17 cellular contexts compared by ENCODE assay signal in the genomic region with DNA sequence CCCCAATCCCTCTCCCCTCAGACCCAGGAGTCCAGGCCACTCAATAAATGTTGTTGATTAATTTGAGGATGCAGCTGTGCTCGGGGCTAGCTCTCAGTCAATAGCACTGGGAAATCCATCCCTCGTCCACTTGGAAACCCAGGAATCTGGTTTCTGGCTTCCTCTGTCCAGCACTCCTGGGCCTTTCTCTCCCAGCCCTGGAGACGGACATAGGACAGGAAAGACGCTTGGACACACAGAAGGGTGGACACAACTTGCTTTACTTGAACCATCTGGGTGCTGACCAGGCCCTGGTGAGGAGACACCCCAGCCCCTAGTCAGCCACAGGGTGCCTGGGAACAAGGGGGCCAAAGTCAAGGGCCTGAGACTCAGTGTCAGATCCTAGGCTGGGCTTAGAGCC. TPM values are rescaled to one million over a fixed set of nuclear protein-coding genes. Genes with fewer than 3 reads are reported as not detected.
"Had no signal": no experiment of that assay in that cellular context is flagged by ENCODE, and none has a peak within 500 bp of the region (broad histone marks: within the 10 kb centered on the region; RNA-seq: fewer than 3 reads in every experiment).

No MANE protein-coding gene starts in this region.

- ATAC-seq: activated CD4-positive, CD25-positive, alpha-beta regulatory T cell treated with anti-CD3 and anti-CD28 coated beads, Interleukin-2, amount 50 U/mL, for 24 hours; activated CD8-positive, alpha-beta memory T cell treated with anti-CD3 and anti-CD28 coated beads, Interleukin-2, amount 10 ng/mL, durations not matched to agents 7 days and 5 days; naive thymus-derived CD4-positive, alpha-beta T cell; T-helper 17 cell had no signal

- FAIRE-seq: islet of Langerhans had no signal

- H3K27ac ChIP-seq: esophagus squamous epithelium had no signal

- H3K36me3 ChIP-seq: esophagus squamous epithelium had no signal

- H3K27ac Mint-ChIP-seq: activated CD8-positive, alpha-beta memory T cell treated with anti-CD3 and anti-CD28 coated beads, Interleukin-2, amount 10 ng/mL, durations not matched to agents 7 days and 5 days; activated naive CD8-positive, alpha-beta T cell; activated T-cell treated with anti-CD3 and anti-CD28 coated beads, Interleukin-2, amount 50 U/mL, for 24 hours; mesothelial cell of epicardium; naive thymus-derived CD4-positive, alpha-beta T cell; T-helper 17 cell had no signal

- H3K9me3 Mint-ChIP-seq: activated T-cell treated with anti-CD3 and anti-CD28 coated beads, Interleukin-2, amount 50 U/mL, for 24 hours; mesothelial cell of epicardium had no signal

- H3K36me3 Mint-ChIP-seq: activated CD8-positive, alpha-beta memory T cell treated with anti-CD3 and anti-CD28 coated beads, Interleukin-2, amount 10 ng/mL, durations not matched to agents 7 days and 5 days; activated naive CD8-positive, alpha-beta T cell; mesothelial cell of epicardium had no signal

- H3K9me3 ChIP-seq: esophagus squamous epithelium had no signal

- H3K4me3 Mint-ChIP-seq: activated CD8-positive, alpha-beta memory T cell treated with anti-CD3 and anti-CD28 coated beads, Interleukin-2, amount 10 ng/mL, durations not matched to agents 7 days and 5 days; activated naive CD8-positive, alpha-beta T cell; activated T-cell treated with anti-CD3 and anti-CD28 coated beads, Interleukin-2, amount 50 U/mL, for 24 hours; mesothelial cell of epicardium; naive thymus-derived CD4-positive, alpha-beta T cell; T-helper 17 cell had no signal

- DNase-seq: activated CD4-positive, alpha-beta T cell treated with anti-CD3 and anti-CD28 coated beads, Interleukin-2, amount 50 U/mL, for 48 hours; activated CD8-positive, alpha-beta memory T cell treated with anti-CD3 and anti-CD28 coated beads, Interleukin-2, amount 10 ng/mL, durations not matched to agents 7 days and 5 days; activated gamma-delta T cell; activated T-cell treated with anti-CD3 and anti-CD28 coated beads, Interleukin-2, amount 50 U/mL, for 24 hours; esophagus squamous epithelium; head of caudate nucleus; naive thymus-derived CD4-positive, alpha-beta T cell; posterior cingulate gyrus; stimulated activated CD4-positive, alpha-beta T cell treated with anti-CD3 and anti-CD28 coated beads, Interleukin-12 subunit alpha, Interleukin-12 subunit beta, amount 100 ng/mL, for 4 hours; stimulated activated naive CD4-positive, alpha-beta T cell treated with Interleukin-2 at 50 U/mL for 16 hours; T-helper 17 cell; trophoblast cell had no signal

RNA-seq across cellular contexts. Expression of gene TNNI3, which starts 0.9 kb away (rescaled TPM):
- total RNA-seq: activated CD8-positive, alpha-beta memory T cell treated with anti-CD3 and anti-CD28 coated beads, Interleukin-2, amount 10 ng/mL, durations not matched to agents 7 days and 5 days; esophagus squamous epithelium; naive thymus-derived CD4-positive, alpha-beta T cell; sciatic nerve; T-helper 17 cell had no signal
- polyA plus RNA-seq: naive thymus-derived CD4-positive, alpha-beta T cell had no signal

RNA-seq across cellular contexts. Expression of gene DNAAF3, which starts 8.0 kb away (rescaled TPM):
- total RNA-seq: naive thymus-derived CD4-positive, alpha-beta T cell; T-helper 17 cell had no signal
- polyA plus RNA-seq: naive thymus-derived CD4-positive, alpha-beta T cell had no signal

RNA-seq across cellular contexts. Expression of gene TNNT1, which starts 9.4 kb away (rescaled TPM):
- polyA plus RNA-seq: naive thymus-derived CD4-positive, alpha-beta T cell had no signal

RNA-seq across cellular contexts. Expression of gene SYT5, which starts 21.7 kb away (rescaled TPM):
- total RNA-seq: activated CD8-positive, alpha-beta memory T cell treated with anti-CD3 and anti-CD28 coated beads, Interleukin-2, amount 10 ng/mL, durations not matched to agents 7 days and 5 days; sciatic nerve had no signal
- polyA plus RNA-seq: naive thymus-derived CD4-positive, alpha-beta T cell had no signal
